Comparison of ENCODE assay signal across 8 cellular contexts in genomic region chr9:107425110-107426025, GRCh38.
A peak's percentile ranks its signal among the peaks of the same experiment; 100 is the strongest.
DNase-seq lines count a peak whose midpoint lies in the region; ATAC-seq, FAIRE-seq and TF ChIP-seq lines count a peak whose summit lies in the region.

No MANE protein-coding gene starts in this region.

- no peak for TF ChIP-seq POLR2A in HepG2 (IDR thresholded peaks at IDR 0.05; ENCODE audit: insufficient read depth in 1 of 2, low read depth in 2 of 2, low read length in 2 of 2)

- H3K9me3 ChIP-seq in colonic mucosa: no peaks in the 10 kb centered on the region
- H3K9me3 ChIP-seq in HepG2 (ENCODE audit: low read length): no peaks in the 10 kb centered on the region

- BruUV-seq in HepG2 (replicated peaks; lab: Mats Ljungman, UMichigan): no TSS peak

- H3K9ac ChIP-seq in colonic mucosa (ENCODE audit: low read depth in 2 of 2, low read length in 2 of 2) (peak overlapping the region; percentile 50 to 51), HepG2 (ENCODE audit: insufficient read depth, low read depth, low read length) (no peak overlapping the region; the same call in 1 of the 2 replicates)

- peak; percentile 97 for TF ChIP-seq CTCF in BJ (IDR thresholded peaks at IDR 0.05; ENCODE audit: insufficient read depth, low read depth, low read length)
- peak; percentile 84 for TF ChIP-seq CTCF in HL-60 (IDR thresholded peaks at IDR 0.05; ENCODE audit: insufficient read depth, low read length)
- peak; percentile 96 for TF ChIP-seq CTCF in colonic mucosa (IDR thresholded peaks at IDR 0.05)
- TF ChIP-seq CTCF in HepG2 (CRISPR knock-in tag; IDR thresholded peaks at IDR 0.05): peak; percentile 86

- H3K79me2 ChIP-seq in HepG2 (ENCODE audit: insufficient read depth, low read length): no peaks in the 10 kb centered on the region

- peak; percentile 55 for ATAC-seq in GM19468 (IDR thresholded peaks at IDR 0.05; ENCODE audit: extremely low read depth, unreplicated experiment)
- ATAC-seq in HepG2: peak; percentile 87

- no peak for FAIRE-seq in HepG2 (lab: Jason Lieb, UNC)

- no peaks in the 10 kb centered on the region for H3K27me3 ChIP-seq in BJ (ENCODE audit: control insufficient read depth, insufficient read depth, low read length)
- H3K27me3 ChIP-seq in HL-60 (ENCODE audit: insufficient read depth, poor library complexity, severe bottlenecking): no peaks in the 10 kb centered on the region
- H3K27me3 ChIP-seq in colonic mucosa: no peaks in the 10 kb centered on the region
- H3K27me3 ChIP-seq in HepG2 (ENCODE audit: control insufficient read depth in 1 of 2, insufficient read depth in 2 of 2, low read length in 2 of 2): 0 out of 5 replicates have a peak, but pooled peaks cover 0 to 4% of the 10 kb centered on the region in 2 experiments

- no peaks in the 10 kb centered on the region for H4K20me1 ChIP-seq in HepG2 (ENCODE audit: insufficient read depth, low read length)

- no peak; the same call in 1 of the 2 replicates for TF ChIP-seq RAD21 in HepG2 (CRISPR knock-in tag; IDR thresholded peaks at IDR 0.05)

- CTCF ChIA-PET in BJ (lab: Yijun Ruan, JAX): interaction anchor here (0.7 to 3.0 kb wide), 22 partner anchors 8 to 1344 kb away, joined by 3 to 29 read pairs (median 3); no protein-coding TSS in a partner anchor
- CTCF ChIA-PET in HepG2 (lab: Yijun Ruan, JAX; ENCODE audit: low intra/inter-chr PET ratio, low total read pairs): no interaction called here

- in situ Hi-C loops in HepG2 (cut with HindIII; ENCODE audit: extremely low pct_ligation_motif_present, low pct_unique_long_range_greater_than_20kb): no loop called here

- H2AFZ ChIP-seq in HepG2 (ENCODE audit: low read length): peak overlapping the region; percentile 48

- H3K27ac ChIP-seq in HL-60 (replicated peaks) (no peak overlapping the region), colonic mucosa (no peak overlapping the region), HepG2 (ENCODE audit: extremely low read length, insufficient read depth, low read length) (no peak overlapping the region)

- no peaks in the 10 kb centered on the region for H3K4me1 ChIP-seq in colonic mucosa
- peaks cover 5% of the 10 kb centered on the region; the same call in 1 of the 2 replicates for H3K4me1 ChIP-seq in HepG2 (ENCODE audit: insufficient read depth, low read length)

- peak overlapping the region; percentile 75 for H3K4me2 ChIP-seq in HepG2 (ENCODE audit: low read depth, low read length)

- DNase-seq in BJ (ENCODE audit: low read depth): no peak
- peak; percentile 4 to 36 for DNase-seq in HL-60 (ENCODE audit: low read depth in 1 of 2, low spot score in 1 of 2)
- peak; percentile 76 for DNase-seq in activated CD4-positive, alpha-beta T cell treated with anti-CD3 and anti-CD28 coated beads for 48 hours
- DNase-seq in colonic mucosa: peak; percentile 75
- peak; percentile 50 for DNase-seq in HepG2 (ENCODE audit: low spot score)
- DNase-seq in stimulated activated CD4-positive, alpha-beta T cell treated with anti-CD3 and anti-CD28 coated beads, Interleukin-4, amount 100 ng/mL, for 1 hour: peak; percentile 56
- DNase-seq in epidermal melanocyte (ENCODE audit: insufficient read length, low spot score): no peak

- intact Hi-C loops in colonic mucosa (cut with DNase I) (loop anchor here (10.0 kb wide), 1 partner anchor 1329 kb away; no protein-coding TSS in a partner anchor), HepG2 (cut with micrococcal nuclease; ENCODE audit: unreplicated experiment) (loop anchor here (1.0 to 10.0 kb wide), 2 partner anchors 59 to 845 kb away; partner anchors contain the start of gene KLF4)

- no peaks in the 10 kb centered on the region for H3K36me3 ChIP-seq in BJ (ENCODE audit: control insufficient read depth, insufficient read depth, low read length)
- no peaks in the 10 kb centered on the region for H3K36me3 ChIP-seq in colonic mucosa
- no peaks in the 10 kb centered on the region for H3K36me3 ChIP-seq in HepG2 (replicated peaks in 1 of 2; ENCODE audit: control insufficient read depth in 1 of 2, insufficient read depth in 2 of 2, low read length in 2 of 2)

- no peak overlapping the region for H3K4me3 ChIP-seq in BJ (ENCODE audit: low read depth, low read length)
- no peak overlapping the region for H3K4me3 ChIP-seq in HL-60 (replicated peaks; ENCODE audit: insufficient read depth, low read length)
- peak overlapping the region; percentile 30 for H3K4me3 ChIP-seq in colonic mucosa
- peak overlapping the region in 1 of 3 experiments; percentile 59; a peak in 2 of 6 replicates for H3K4me3 ChIP-seq in HepG2 (replicated peaks in 1 of 3; ENCODE audit: insufficient read depth in 1 of 3, low read depth in 2 of 3, low read length in 3 of 3)

- WGBS in HepG2 (ENCODE audit: low lambda C conversion rate): 37% methylated on average over 19 of the region's 46 CpGs

- TF ChIP-seq EP300 in HepG2 (IDR thresholded peaks at IDR 0.05; ENCODE audit: low read depth in 2 of 2, low read length in 2 of 2) (no peak), HepG2 (CRISPR knock-in tag; IDR thresholded peaks at IDR 0.05; ENCODE audit: borderline replicate concordance) (no peak)

- POLR2A ChIA-PET in BJ (lab: Charles Lee) (no interaction called here), HepG2 (lab: Yijun Ruan, JAX) (interaction anchor here (1.4 kb wide), 1 partner anchor 57 kb away, joined by 4 read pairs; no protein-coding TSS in a partner anchor)

TF ChIP-seq in HepG2, 621 proteins besides CTCF, POLR2A, EP300 and RAD21 (continues in another document):
- TF ChIP-seq PTBP1 (IDR thresholded peaks at IDR 0.05; ENCODE audit: low read depth, low read length, poor library complexity, severe bottlenecking): peak; percentile 61
- TF ChIP-seq ZNF207 (IDR thresholded peaks at IDR 0.05; ENCODE audit: borderline replicate concordance): no peak
- TF ChIP-seq ZBTB10 (CRISPR knock-in tag; IDR thresholded peaks at IDR 0.05; ENCODE audit: borderline replicate concordance): peak; percentile 14; the same call in 1 of the 2 replicates
- TF ChIP-seq ZNF234 (CRISPR knock-in tag; conservative IDR thresholded peaks at IDR 0.05): no peak
- TF ChIP-seq CBFB (CRISPR knock-in tag; IDR thresholded peaks at IDR 0.05): no peak
- TF ChIP-seq SRF (IDR thresholded peaks at IDR 0.05; ENCODE audit: low read depth, low read length): no peak
- no peak for TF ChIP-seq NONO (IDR thresholded peaks at IDR 0.05)
- TF ChIP-seq NONO (CRISPR knock-in tag; conservative IDR thresholded peaks at IDR 0.05): no peak
- TF ChIP-seq PITX1 (CRISPR knock-in tag; IDR thresholded peaks at IDR 0.05): no peak
- TF ChIP-seq, protein P1, sequence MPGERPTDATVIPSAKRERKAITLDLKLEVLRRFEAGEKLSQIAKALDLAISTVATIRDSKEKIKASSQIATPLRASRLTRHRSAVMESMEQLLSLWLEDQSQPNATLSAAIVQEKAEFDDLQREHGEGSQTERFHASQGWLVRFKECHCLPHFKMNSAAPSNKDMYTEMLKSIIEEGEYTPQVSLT (CRISPR knock-in tag; IDR thresholded peaks at IDR 0.05; ENCODE audit: borderline replicate concordance, low read depth): no peak
- TF ChIP-seq ZNF746 (CRISPR knock-in tag; IDR thresholded peaks at IDR 0.05): no peak
- no peak for TF ChIP-seq ZNF678 (CRISPR knock-in tag; IDR thresholded peaks at IDR 0.05)
- no peak for TF ChIP-seq ETV5 (CRISPR knock-in tag; IDR thresholded peaks at IDR 0.05; ENCODE audit: borderline replicate concordance)
- 0 out of 2 replicates have a peak, but pooled peaks have one; percentile 17 for TF ChIP-seq ZBTB7B (CRISPR knock-in tag; IDR thresholded peaks at IDR 0.05)
- TF ChIP-seq, protein P2, sequence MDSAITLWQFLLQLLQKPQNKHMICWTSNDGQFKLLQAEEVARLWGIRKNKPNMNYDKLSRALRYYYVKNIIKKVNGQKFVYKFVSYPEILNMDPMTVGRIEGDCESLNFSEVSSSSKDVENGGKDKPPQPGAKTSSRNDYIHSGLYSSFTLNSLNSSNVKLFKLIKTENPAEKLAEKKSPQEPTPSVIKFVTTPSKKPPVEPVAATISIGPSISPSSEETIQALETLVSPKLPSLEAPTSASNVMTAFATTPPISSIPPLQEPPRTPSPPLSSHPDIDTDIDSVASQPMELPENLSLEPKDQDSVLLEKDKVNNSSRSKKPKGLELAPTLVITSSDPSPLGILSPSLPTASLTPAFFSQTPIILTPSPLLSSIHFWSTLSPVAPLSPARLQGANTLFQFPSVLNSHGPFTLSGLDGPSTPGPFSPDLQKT (CRISPR knock-in tag; IDR thresholded peaks at IDR 0.05; ENCODE audit: borderline replicate concordance): no peak
- TF ChIP-seq, protein P3, sequence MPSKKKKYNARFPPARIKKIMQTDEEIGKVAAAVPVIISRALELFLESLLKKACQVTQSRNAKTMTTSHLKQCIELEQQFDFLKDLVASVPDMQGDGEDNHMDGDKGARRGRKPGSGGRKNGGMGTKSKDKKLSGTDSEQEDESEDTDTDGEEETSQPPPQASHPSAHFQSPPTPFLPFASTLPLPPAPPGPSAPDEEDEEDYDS (CRISPR knock-in tag; IDR thresholded peaks at IDR 0.05): no peak
- no peak for TF ChIP-seq YEATS2 (CRISPR knock-in tag; IDR thresholded peaks at IDR 0.05; ENCODE audit: borderline replicate concordance)
- no peak for TF ChIP-seq ZSCAN30 (CRISPR knock-in tag; IDR thresholded peaks at IDR 0.05)

Comparison
In these comparisons a context has a peak if more than half of its experiments do, and no peak if none do; other contexts are left out.
1. DNase-seq: peak in HL-60 (2 of 2), activated CD4-positive, alpha-beta T cell treated with anti-CD3 and anti-CD28 coated beads for 48 hours (single experiment), colonic mucosa (single experiment), HepG2 (single experiment) and stimulated activated CD4-positive, alpha-beta T cell treated with anti-CD3 and anti-CD28 coated beads, Interleukin-4, amount 100 ng/mL, for 1 hour (single experiment); none in BJ (single experiment) and epidermal melanocyte (single experiment).
2. Peak in every context shown above with its lines, with median percentiles within 50 percentile points of each other: CTCF ChIP-seq.